28 cellular contexts compared by ENCODE assay signal in genomic region chr14:52240623-52241022, GRCh38. TPM values are rescaled to one million over a fixed set of nuclear protein-coding genes. Genes with fewer than 3 reads are reported as not detected.
DNase-seq lines count a peak whose midpoint lies in the region; ATAC-seq, FAIRE-seq and TF ChIP-seq lines count a peak whose summit lies in the region.
"Had no signal": no experiment of that assay in that cellular context is flagged by ENCODE, and none has a peak within 500 bp of the region (broad histone marks: within the 10 kb centered on the region; RNA-seq: fewer than 3 reads in every experiment).

No MANE protein-coding gene starts in this region.

- ATAC-seq in RWPE2 (ENCODE audit: low read depth) (no peak), upper lobe of right lung (no peak), HG02678 (IDR thresholded peaks at IDR 0.05; ENCODE audit: unreplicated experiment) (no peak)
- ATAC-seq: activated CD8-positive, alpha-beta T cell treated with anti-CD3 and anti-CD28 coated beads, Interleukin-2, amount 10 ng/mL, durations not matched to agents 7 days and 5 days; HCT116; HepG2; Panc1 had no signal

- H3K4me2 ChIP-seq in GM23248 (ENCODE audit: unreplicated experiment), result peak overlapping the region; percentile 86
- peak overlapping the region; percentile 35 for H3K4me2 ChIP-seq in endothelial cell of umbilical vein (ENCODE audit: insufficient read depth, low read length)

- no peaks in the 10 kb centered on the region for H3K9me3 ChIP-seq in GM23248 (ENCODE audit: low read depth)
- H3K9me3 ChIP-seq in RWPE2 (ENCODE audit: severe bottlenecking), result no peaks in the 10 kb centered on the region
- H3K9me3 ChIP-seq in endothelial cell of umbilical vein (replicated peaks; ENCODE audit: control insufficient read depth, insufficient read depth, low read length), result no peaks in the 10 kb centered on the region
- no peaks in the 10 kb centered on the region for H3K9me3 ChIP-seq in upper lobe of right lung
- H3K9me3 ChIP-seq: right atrium auricular region, upper lobe of left lung had no signal

- H3K27me3 ChIP-seq in GM23248 (replicated peaks; ENCODE audit: insufficient read depth) (no peaks in the 10 kb centered on the region), RWPE2 (ENCODE audit: insufficient read depth, poor library complexity, severe bottlenecking) (no peaks in the 10 kb centered on the region), endothelial cell of umbilical vein (ENCODE audit: control insufficient read depth in 2 of 2, insufficient read depth in 2 of 2, low read length in 2 of 2) (peaks cover 4 to 10% of the 10 kb centered on the region in 2 experiments), upper lobe of right lung (peaks cover 3% of the 10 kb centered on the region)
- H3K27me3 ChIP-seq: right atrium auricular region, upper lobe of left lung had no signal

- dilution Hi-C loops in endothelial cell of umbilical vein (cut with MboI; ENCODE audit: extremely low pct_ligation_motif_present, low sequenced_read_pairs), result no loop called here

- no TSS peak for BruUV-seq in endothelial cell of umbilical vein (replicated peaks; lab: Mats Ljungman, UMichigan)

- WGBS in GM23248 (ENCODE audit: low coverage in 1 of 2, low lambda C conversion rate in 2 of 2, missing lambda C conversion rate in 2 of 2), 2 experiments, result 58 to 59% methylated on average over 5 of the region's 5 CpGs

- no peaks in the 10 kb centered on the region for H4K20me1 ChIP-seq in GM23248 (ENCODE audit: insufficient read depth)
- no peaks in the 10 kb centered on the region for H4K20me1 ChIP-seq in endothelial cell of umbilical vein (replicated peaks; ENCODE audit: control insufficient read depth, extremely low read depth, insufficient read depth, low read length)

- POLR2A ChIA-PET in endothelial cell of umbilical vein (lab: Charles Lee), result no interaction called here

- peak overlapping the region; percentile 80 for H3K27ac ChIP-seq in GM23248
- peak overlapping the region; percentile 1 for H3K27ac ChIP-seq in RWPE2 (ENCODE audit: poor library complexity, severe bottlenecking)
- no peak overlapping the region for H3K27ac ChIP-seq in endothelial cell of umbilical vein (ENCODE audit: insufficient read depth, low read depth, low read length)
- no peak overlapping the region for H3K27ac ChIP-seq in upper lobe of right lung
- H3K27ac ChIP-seq: right atrium auricular region, upper lobe of left lung had no signal

- DNase-seq in GM23248 (no peak), RWPE2 (ENCODE audit: low spot score) (no peak), endothelial cell of umbilical vein (ENCODE audit: low read depth, low spot score) (no peak), skeletal muscle cell (ENCODE audit: low read depth) (no peak), upper lobe of right lung (no peak)
- DNase-seq in activated CD4-positive, alpha-beta T cell treated with anti-CD3 and anti-CD28 coated beads, Interleukin-2, amount 50 U/mL, for 1 hour, result no peak
- DNase-seq: activated CD8-positive, alpha-beta T cell treated with anti-CD3 and anti-CD28 coated beads, Interleukin-2, amount 10 ng/mL, durations not matched to agents 7 days and 5 days; activated effector memory CD4-positive, alpha-beta T cell treated with anti-CD3 and anti-CD28 coated beads, Interleukin-2, amount 50 U/mL, for 16 hours; activated naive CD8-positive, alpha-beta T cell treated with anti-CD3 and anti-CD28 coated beads for 36 hours; DND-41; head of caudate nucleus; kidney; NCI-H1048; NCI-H1694 treated with DMSO at 0.1 percent for 48 hours; NCI-H2171 treated with DMSO at 0.1 percent for 48 hours; NCI-H524; SIG-M5; stimulated activated CD4-positive, alpha-beta T cell treated with anti-CD3 and anti-CD28 coated beads, Interleukin-12 subunit alpha, Interleukin-12 subunit beta, amount 100 ng/mL, for 4 hours; stimulated activated CD4-positive, alpha-beta T cell treated with anti-CD3 and anti-CD28 coated beads, Interleukin-4, amount 100 ng/mL, for 1 hour; substantia nigra; upper lobe of left lung had no signal

- CTCF ChIA-PET in endothelial cell of umbilical vein (lab: Charles Lee), result no interaction called here

- peak overlapping the region; percentile 72 for H2AFZ ChIP-seq in GM23248
- H2AFZ ChIP-seq in endothelial cell of umbilical vein (ENCODE audit: low read depth, low read length), result no peak overlapping the region

- no peak for FAIRE-seq in endothelial cell of umbilical vein (lab: Jason Lieb, UNC)
- FAIRE-seq: HepG2, kidney had no signal

- H3K4me3 ChIP-seq in GM23248 (peak overlapping the region; percentile 59), RWPE2 (ENCODE audit: severe bottlenecking) (no peak overlapping the region), endothelial cell of umbilical vein (replicated peaks in 1 of 3; ENCODE audit: insufficient read depth in 1 of 3, low read depth in 1 of 3, low read length in 3 of 3) (no peak overlapping the region), skeletal muscle cell (ENCODE audit: low read depth, low read length) (peak overlapping the region; percentile 18), upper lobe of right lung (no peak overlapping the region)
- H3K4me3 ChIP-seq: right atrium auricular region, upper lobe of left lung had no signal

- H3K36me3 ChIP-seq in GM23248 (ENCODE audit: low read depth) (no peaks in the 10 kb centered on the region), RWPE2 (ENCODE audit: low read depth) (no peaks in the 10 kb centered on the region), endothelial cell of umbilical vein (ENCODE audit: control insufficient read depth in 2 of 2, extremely low read depth in 1 of 2, insufficient read depth in 2 of 2, low read length in 2 of 2) (no peaks in the 10 kb centered on the region), upper lobe of right lung (no peaks in the 10 kb centered on the region)
- H3K36me3 ChIP-seq: right atrium auricular region, upper lobe of left lung had no signal

- TF ChIP-seq CTCF in RWPE2 (IDR thresholded peaks at IDR 0.05; ENCODE audit: poor library complexity, severe bottlenecking), result no peak
- TF ChIP-seq CTCF in endothelial cell of umbilical vein (IDR thresholded peaks at IDR 0.05; ENCODE audit: extremely low read depth in 1 of 2, insufficient read depth in 1 of 2, low read depth in 1 of 2, low read length in 2 of 2), result no peak
- TF ChIP-seq CTCF in upper lobe of right lung (IDR thresholded peaks at IDR 0.05), result no peak

- H3F3A ChIP-seq in GM23248 (ENCODE audit: insufficient read depth), result peaks cover 18% of the 10 kb centered on the region

- in situ Hi-C loops in GM23248 (cut with MboI), result no loop called here

- H3K9ac ChIP-seq in GM23248, result peak overlapping the region; percentile 62
- no peak overlapping the region for H3K9ac ChIP-seq in endothelial cell of umbilical vein (replicated peaks; ENCODE audit: extremely low read depth, insufficient read depth, low read length)

- H3K79me2 ChIP-seq in GM23248 (ENCODE audit: insufficient read depth) (no peaks in the 10 kb centered on the region), endothelial cell of umbilical vein (ENCODE audit: control insufficient read depth, insufficient read depth, low read length) (no peaks in the 10 kb centered on the region)

- TF ChIP-seq POLR2A in endothelial cell of umbilical vein (IDR thresholded peaks at IDR 0.05; ENCODE audit: low read depth, low read length), result no peak

- H3K9me2 ChIP-seq in GM23248 (ENCODE audit: insufficient read depth), result no peaks in the 10 kb centered on the region

- H3K9me1 ChIP-seq in endothelial cell of umbilical vein (replicated peaks; ENCODE audit: control insufficient read depth, extremely low read depth, insufficient read depth, low read length), result no peaks in the 10 kb centered on the region

- intact Hi-C loops in endothelial cell of umbilical vein (cut with micrococcal nuclease), result no loop called here
- intact Hi-C loops in upper lobe of right lung (cut with DNase I), result no loop called here

- peaks cover 22% of the 10 kb centered on the region for H3K4me1 ChIP-seq in GM23248 (ENCODE audit: insufficient read depth)
- peaks cover 14% of the 10 kb centered on the region for H3K4me1 ChIP-seq in RWPE2 (ENCODE audit: insufficient read depth, poor library complexity, severe bottlenecking)
- no peaks in the 10 kb centered on the region for H3K4me1 ChIP-seq in endothelial cell of umbilical vein (ENCODE audit: control insufficient read depth, extremely low read depth, insufficient read depth, low read length)
- H3K4me1 ChIP-seq in upper lobe of right lung, result no peaks in the 10 kb centered on the region
- H3K4me1 ChIP-seq: right atrium auricular region, upper lobe of left lung had no signal

TF ChIP-seq in endothelial cell of umbilical vein, 7 proteins besides CTCF, POLR2A, EP300 and RAD21:
- TF ChIP-seq JUN (IDR thresholded peaks at IDR 0.05; ENCODE audit: borderline replicate concordance, insufficient read depth, insufficient read length, low read depth) (no peak), MYC (IDR thresholded peaks at IDR 0.05; ENCODE audit: low read depth, low read length) (no peak), FOS (IDR thresholded peaks at IDR 0.05; ENCODE audit: borderline replicate concordance, insufficient read depth, low read length) (no peak), MAX (IDR thresholded peaks at IDR 0.05; ENCODE audit: insufficient read depth, insufficient read length) (no peak), POLR2AphosphoS5 (IDR thresholded peaks at IDR 0.05; ENCODE audit: insufficient read depth, low read depth, low read length) (no peak), GATA2 (IDR thresholded peaks at IDR 0.05; ENCODE audit: insufficient read depth, insufficient read length, low read depth, low read length) (no peak), EZH2 (IDR thresholded peaks at IDR 0.05; ENCODE audit: borderline replicate concordance, low read depth, low read length, severe bottlenecking) (no peak)

RNA-seq across cellular contexts. Expression of gene PTGDR, which starts 26.9 kb away (rescaled TPM):
- total RNA-seq in GM23248 (2014; rRNA removed; shearing (Covaris generic)), result not detected in 2 replicates
- polyA plus RNA-seq in GM23248 (2016; fragmentation: Nextera tagmentation; extraction: Ambion mirVana), result 0.09 and 0.18 TPM in 2 replicates
- total RNA-seq in endothelial cell of umbilical vein, result not detected in 2 replicates
- polyA plus RNA-seq in endothelial cell of umbilical vein, result not detected in 2 replicates
- not detected in 2 replicates for polyA plus RNA-seq in endothelial cell of umbilical vein (2011; cell fraction: cytosol; rRNA removed)
- not detected in 2 replicates for polyA plus RNA-seq in endothelial cell of umbilical vein (2011; cell fraction: nucleus; rRNA removed)
- not detected in 2 replicates for polyA plus RNA-seq in endothelial cell of umbilical vein (2012)
- polyA minus RNA-seq in endothelial cell of umbilical vein, result not detected in 2 replicates
- not detected for polyA minus RNA-seq in endothelial cell of umbilical vein (2011; cell fraction: cytosol; rRNA and poly(A)+ RNA removed)
- polyA minus RNA-seq in endothelial cell of umbilical vein (2011; cell fraction: nucleus; rRNA and poly(A)+ RNA removed), result not detected in 2 replicates
- total RNA-seq in upper lobe of right lung, result 1.6 TPM
- total RNA-seq: activated naive CD8-positive, alpha-beta T cell treated with anti-CD3 and anti-CD28 coated beads for 36 hours; HepG2; LHCN-M2; neural crest cell had no signal
- polyA plus RNA-seq: HepG2 had no signal

Comparison
In these comparisons a context has a peak if more than half of its experiments do, and no peak if none do; other contexts are left out.
1. H3K27ac ChIP-seq: peak in GM23248 (single experiment) and RWPE2 (single experiment); none in endothelial cell of umbilical vein (single experiment) and upper lobe of right lung (single experiment).
2. H3K4me3 ChIP-seq: peak in GM23248 (single experiment) and skeletal muscle cell (single experiment); none in RWPE2 (single experiment), endothelial cell of umbilical vein (0 of 3) and upper lobe of right lung (single experiment).